In the genomic region with DNA sequence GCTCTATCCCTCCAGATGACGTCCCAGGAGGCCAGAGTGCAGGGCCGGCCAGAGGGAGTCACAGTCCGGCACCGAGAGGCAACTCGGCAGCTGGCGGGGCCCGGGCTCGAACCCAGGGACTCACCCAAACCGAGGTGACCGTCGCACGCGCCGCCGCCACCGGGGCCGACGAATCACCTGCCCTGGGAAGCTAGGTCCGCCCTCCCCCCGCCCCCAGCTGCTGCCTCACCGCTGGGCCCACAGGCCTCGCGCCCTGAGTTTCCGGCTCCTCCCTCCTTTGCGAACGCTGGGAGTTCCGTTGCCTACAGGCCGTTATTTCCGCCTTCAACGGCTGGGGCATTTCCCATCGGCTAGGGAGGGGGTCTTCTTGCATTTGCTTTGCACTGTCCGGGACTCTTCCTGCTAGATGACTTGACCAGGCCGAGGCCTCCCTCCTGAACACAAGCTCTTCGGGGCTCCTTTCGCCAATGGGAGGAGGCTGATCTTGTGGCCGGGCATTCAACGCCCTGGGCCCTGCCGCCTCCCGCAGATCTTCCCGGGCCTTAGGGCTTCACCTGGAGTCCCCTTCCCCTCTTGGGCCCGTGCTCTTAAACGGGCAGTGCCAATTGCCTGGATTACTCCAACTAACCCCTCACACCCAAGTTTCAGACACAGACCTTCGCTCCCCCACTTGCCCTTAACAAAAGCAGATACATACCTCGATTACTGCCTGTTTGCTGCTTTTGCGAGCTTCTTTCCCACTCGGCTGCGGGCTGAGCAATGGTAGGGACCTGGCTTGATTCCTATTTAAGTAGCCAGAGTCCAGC, we compare ENCODE assay signal across 8 cellular contexts. TPM values are rescaled to one million over a fixed set of nuclear protein-coding genes. Genes with fewer than 3 reads are reported as not detected.
A peak's percentile ranks its signal among the peaks of the same experiment; 100 is the strongest.
DNase-seq lines count a peak whose midpoint lies in the region; ATAC-seq and TF ChIP-seq lines count a peak whose summit lies in the region.

TSS of gene SNUPN (minus strand) at position 184 of the 806 bp plus-strand sequence. CDS start 4,674 bp downstream, outside the sequence.

- intact Hi-C loops in breast epithelium (cut with DNase I; ENCODE audit: low total_unique reads), result no loop called here

- H3K27ac ChIP-seq in WERI-Rb-1 (peak within 1 kb of the TSS; percentile 97), breast epithelium (peak within 1 kb of the TSS; percentile 91 to 97), skin epidermis (peak within 1 kb of the TSS; percentile 89 to 99 (median 96))

- H3K27me3 ChIP-seq in WERI-Rb-1 (ENCODE audit: insufficient read depth, low read depth, severe bottlenecking) (no peaks in the 10 kb centered on the region), breast epithelium (no peaks in the 10 kb centered on the region)

- H3K36me3 ChIP-seq in WERI-Rb-1 (peaks cover 5% of the 10 kb centered on the region), breast epithelium (no peaks in the 10 kb centered on the region)

- TF ChIP-seq CTCF in WERI-Rb-1 (IDR thresholded peaks at IDR 0.05; ENCODE audit: low read depth, low read length) (no peak), breast epithelium (IDR thresholded peaks at IDR 0.05) (peak in 1 of 3 donors; percentile 15)

- H3K9me3 ChIP-seq in WERI-Rb-1 (ENCODE audit: severe bottlenecking), result no peaks in the 10 kb centered on the region
- no peaks in the 10 kb centered on the region for H3K9me3 ChIP-seq in breast epithelium
- H3K9me3 ChIP-seq in iPS-18c (ENCODE audit: control insufficient read depth, insufficient read depth, low read length), result no peaks in the 10 kb centered on the region

- peak; percentile 89 for DNase-seq in A172 (ENCODE audit: low spot score)
- DNase-seq in NCI-H2196 treated with DMSO at 0.1 percent for 48 hours (lab: John Stamatoyannopoulos, UW; ENCODE audit: unreplicated experiment), result peak; percentile 57
- DNase-seq in WERI-Rb-1, result peak; percentile 95
- peak; percentile 88 to 92 for DNase-seq in breast epithelium (ENCODE audit: low spot score in 2 of 2)

- TF ChIP-seq POLR2A in GM18526 (IDR thresholded peaks at IDR 0.05; ENCODE audit: extremely low read depth, insufficient read length), result peak; percentile 91
- no peak for TF ChIP-seq POLR2A in breast epithelium (IDR thresholded peaks at IDR 0.05)

- peak; percentile 70 for ATAC-seq in HG03103 (IDR thresholded peaks at IDR 0.05; ENCODE audit: low read depth, unreplicated experiment)

- H3K4me1 ChIP-seq in breast epithelium, result no peaks in the 10 kb centered on the region

- H3K4me3 ChIP-seq in WERI-Rb-1 (ENCODE audit: low read depth, low read length) (peak within 1 kb of the TSS; percentile 99), breast epithelium (peak within 1 kb of the TSS; percentile 68 to 98 (median 86)), iPS-18c (ENCODE audit: insufficient read depth, low read depth, low read length) (peak within 1 kb of the TSS; percentile 100), skin epidermis (peak within 1 kb of the TSS; percentile 75 to 98 (median 87))

RNA-seq across cellular contexts. Expression of gene SNUPN, which starts in this region (rescaled TPM):
- 39.3 and 53.6 TPM in 2 replicates for total RNA-seq in A172 (2014; rRNA removed; shearing (Covaris generic))
- 10 to 100 TPM; 19.8 to 24.9 (median 23.6) TPM for total RNA-seq in breast epithelium

Comparison
In these comparisons a context has a peak if more than half of its experiments do, and no peak if none do; other contexts are left out.
1. Peak in every context shown above with its lines: DNase-seq, ATAC-seq, H3K4me3 ChIP-seq and H3K27ac ChIP-seq.